21 cellular contexts compared by ENCODE assay signal in genomic region chr14:65446159-65446558, GRCh38. TPM values are rescaled to one million over a fixed set of nuclear protein-coding genes. Genes with fewer than 3 reads are reported as not detected.
A peak's percentile ranks its signal among the peaks of the same experiment; 100 is the strongest.
DNase-seq lines count a peak whose midpoint lies in the region; FAIRE-seq and TF ChIP-seq lines count a peak whose summit lies in the region.
"Had no signal": no experiment of that assay in that cellular context is flagged by ENCODE, and none has a peak within 500 bp of the region (broad histone marks: within the 10 kb centered on the region; RNA-seq: fewer than 3 reads in every experiment).

No MANE protein-coding gene starts in this region.

- dilution Hi-C loops in endothelial cell of umbilical vein (cut with MboI; ENCODE audit: extremely low pct_ligation_motif_present, low sequenced_read_pairs) = no loop called here

- H3K27me3 ChIP-seq in endothelial cell of umbilical vein (ENCODE audit: control insufficient read depth in 2 of 2, insufficient read depth in 2 of 2, low read length in 2 of 2) (no peaks in the 10 kb centered on the region), osteoblast (ENCODE audit: insufficient read depth, low read length) (no peaks in the 10 kb centered on the region)
- H3K27me3 ChIP-seq: upper lobe of left lung had no signal

- H3K4me3 ChIP-seq in endothelial cell of umbilical vein (replicated peaks in 1 of 3; ENCODE audit: insufficient read depth in 1 of 3, low read depth in 1 of 3, low read length in 3 of 3) = no peak overlapping the region
- H3K4me3 ChIP-seq in osteoblast (ENCODE audit: insufficient read depth, low read length) = no peak overlapping the region
- H3K4me3 ChIP-seq: lower lobe of right lung, upper lobe of left lung had no signal

- H3K79me2 ChIP-seq in endothelial cell of umbilical vein (ENCODE audit: control insufficient read depth, insufficient read depth, low read length) = peaks cover 29% of the 10 kb centered on the region
- peaks cover 31% of the 10 kb centered on the region for H3K79me2 ChIP-seq in osteoblast (ENCODE audit: insufficient read depth, low read length)

- no peaks in the 10 kb centered on the region for H3K36me3 ChIP-seq in endothelial cell of umbilical vein (ENCODE audit: control insufficient read depth in 2 of 2, extremely low read depth in 1 of 2, insufficient read depth in 2 of 2, low read length in 2 of 2)
- no peaks in the 10 kb centered on the region for H3K36me3 ChIP-seq in osteoblast (ENCODE audit: insufficient read depth, low read length)
- H3K36me3 ChIP-seq: lower lobe of right lung, upper lobe of left lung had no signal

- no peak overlapping the region for H2AFZ ChIP-seq in endothelial cell of umbilical vein (ENCODE audit: low read depth, low read length)
- no peak overlapping the region for H2AFZ ChIP-seq in osteoblast (ENCODE audit: low read length)

- H3K9ac ChIP-seq in endothelial cell of umbilical vein (replicated peaks; ENCODE audit: extremely low read depth, insufficient read depth, low read length) = no peak overlapping the region

- POLR2A ChIA-PET in endothelial cell of umbilical vein (lab: Charles Lee) = no interaction called here

- H3K27ac ChIP-seq in endothelial cell of umbilical vein (ENCODE audit: insufficient read depth, low read depth, low read length) (no peak overlapping the region), osteoblast (ENCODE audit: low read depth, low read length) (no peak overlapping the region)
- H3K27ac ChIP-seq: HL-60, lower lobe of right lung, upper lobe of left lung had no signal

- intact Hi-C loops in endothelial cell of umbilical vein (cut with micrococcal nuclease) = no loop called here

- TF ChIP-seq POLR2A in endothelial cell of umbilical vein (IDR thresholded peaks at IDR 0.05; ENCODE audit: low read depth, low read length) = no peak

- peak; percentile 38 for FAIRE-seq in endothelial cell of umbilical vein (lab: Jason Lieb, UNC)

- H3K4me2 ChIP-seq in endothelial cell of umbilical vein (ENCODE audit: insufficient read depth, low read length) = no peak overlapping the region
- no peak overlapping the region for H3K4me2 ChIP-seq in osteoblast (ENCODE audit: insufficient read depth, low read length)

- no peaks in the 10 kb centered on the region for H3K9me1 ChIP-seq in endothelial cell of umbilical vein (replicated peaks; ENCODE audit: control insufficient read depth, extremely low read depth, insufficient read depth, low read length)

- CTCF ChIA-PET in endothelial cell of umbilical vein (lab: Charles Lee) = interaction anchor here (1.0 to 1.3 kb wide), 3 partner anchors 9 to 22 kb away, joined by 3 to 4 read pairs (median 3); no protein-coding TSS in a partner anchor

- H4K20me1 ChIP-seq in endothelial cell of umbilical vein (replicated peaks; ENCODE audit: control insufficient read depth, extremely low read depth, insufficient read depth, low read length) (no peaks in the 10 kb centered on the region), osteoblast (ENCODE audit: insufficient read depth, low read length) (no peaks in the 10 kb centered on the region)

- H3K4me1 ChIP-seq in endothelial cell of umbilical vein (ENCODE audit: control insufficient read depth, extremely low read depth, insufficient read depth, low read length) (peaks cover 18% of the 10 kb centered on the region), osteoblast (ENCODE audit: insufficient read depth, low read length) (peaks cover 7% of the 10 kb centered on the region)
- H3K4me1 ChIP-seq: lower lobe of right lung, upper lobe of left lung had no signal

- TF ChIP-seq CTCF in endothelial cell of umbilical vein (IDR thresholded peaks at IDR 0.05; ENCODE audit: extremely low read depth in 1 of 2, insufficient read depth in 1 of 2, low read depth in 1 of 2, low read length in 2 of 2) (no peak), osteoblast (IDR thresholded peaks at IDR 0.05; ENCODE audit: extremely low read depth, low read depth, low read length) (no peak)

- no peaks in the 10 kb centered on the region for H3K9me3 ChIP-seq in endothelial cell of umbilical vein (replicated peaks; ENCODE audit: control insufficient read depth, insufficient read depth, low read length)
- no peaks in the 10 kb centered on the region for H3K9me3 ChIP-seq in osteoblast (ENCODE audit: low read depth, low read length)
- H3K9me3 ChIP-seq: lower lobe of right lung, upper lobe of left lung had no signal

- BruUV-seq in endothelial cell of umbilical vein (replicated peaks; lab: Mats Ljungman, UMichigan) = no TSS peak

- DNase-seq in NCI-H2029 treated with DMSO at 0.1 percent for 48 hours (lab: John Stamatoyannopoulos, UW) (peak; percentile 3), NCI-H2029 (lab: John Stamatoyannopoulos, UW) (no peak), RKO (ENCODE audit: low spot score) (peak; percentile 26), endothelial cell of umbilical vein (ENCODE audit: low read depth, low spot score) (peak; percentile 47), osteoblast (ENCODE audit: insufficient read length, low spot score, missing footprints) (peak; percentile 13), SKM-1 treated with dmso at 0.1 percent for 144 hours (lab: John Stamatoyannopoulos, UW; ENCODE audit: unreplicated experiment) (no peak), CD1c-positive myeloid dendritic cell (ENCODE audit: extremely low spot score) (no peak), NCI-H146 (lab: John Stamatoyannopoulos, UW) (no peak)
- DNase-seq: 8988T; activated CD4-positive, alpha-beta T cell treated with anti-CD3 and anti-CD28 coated beads, Interleukin-2, amount 50 U/mL, for 4 hours; activated T-cell treated with anti-CD3 and anti-CD28 coated beads, Interleukin-2, amount 50 U/mL, for 1 hour; CD4-positive, alpha-beta T cell; central memory CD4-positive, alpha-beta T cell; effector memory CD8-positive, alpha-beta T cell; lower lobe of right lung; naive thymus-derived CD8-positive, alpha-beta T cell; NCI-H1417 treated with DMSO at 0.1 percent for 48 hours; NCI-H226; stimulated activated naive CD8-positive, alpha-beta T cell treated with anti-CD3 and anti-CD28 coated beads, Interleukin-15, Interleukin-2, amounts not matched to agents 100 U/mL and 50 U/mL, for 24 hours; upper lobe of left lung had no signal

TF ChIP-seq in endothelial cell of umbilical vein, 7 proteins besides CTCF, POLR2A, EP300 and RAD21:
- TF ChIP-seq FOS (IDR thresholded peaks at IDR 0.05; ENCODE audit: borderline replicate concordance, insufficient read depth, low read length) (peak; percentile 30), GATA2 (IDR thresholded peaks at IDR 0.05; ENCODE audit: insufficient read depth, insufficient read length, low read depth, low read length) (no peak)

RNA-seq across cellular contexts. Expression of gene FUT8, which starts 33.6 kb away (rescaled TPM):
- total RNA-seq in endothelial cell of umbilical vein (27.7 and 38.8 TPM in 2 replicates), osteoblast (124 and 133 TPM in 2 replicates)
- 10.9 and 16.7 TPM in 2 replicates for polyA plus RNA-seq in endothelial cell of umbilical vein
- polyA plus RNA-seq in endothelial cell of umbilical vein (2011; cell fraction: cytosol; rRNA removed) = 17.6 and 19.8 TPM in 2 replicates
- 13.0 and 16.2 TPM in 2 replicates for polyA plus RNA-seq in endothelial cell of umbilical vein (2011; cell fraction: nucleus; rRNA removed)
- polyA plus RNA-seq in endothelial cell of umbilical vein (2012) = 43.2 and 59.9 TPM in 2 replicates
- 28.6 and 31.6 TPM in 2 replicates for polyA minus RNA-seq in endothelial cell of umbilical vein
- polyA minus RNA-seq in endothelial cell of umbilical vein (2011; cell fraction: cytosol; rRNA and poly(A)+ RNA removed) = 8.8 TPM
- polyA minus RNA-seq in endothelial cell of umbilical vein (2011; cell fraction: nucleus; rRNA and poly(A)+ RNA removed) = 34.4 and 39.2 TPM in 2 replicates

Comparison
In these comparisons a context has a peak if more than half of its experiments do, and no peak if none do; other contexts are left out.
1. DNase-seq: peak in NCI-H2029 treated with DMSO at 0.1 percent for 48 hours (single experiment), RKO (single experiment), endothelial cell of umbilical vein (single experiment) and osteoblast (single experiment); none in NCI-H2029 (single experiment), SKM-1 treated with dmso at 0.1 percent for 144 hours (single experiment), CD1c-positive myeloid dendritic cell (single experiment) and NCI-H146 (single experiment).